In genomic region chr6:83633149-83633548, GRCh38 we compare ENCODE assay signal across 31 cellular contexts.
DNase-seq lines count a peak whose midpoint lies in the region; ATAC-seq, FAIRE-seq and TF ChIP-seq lines count a peak whose summit lies in the region.
"Had no signal": no experiment of that assay in that cellular context is flagged by ENCODE, and none has a peak within 500 bp of the region (broad histone marks: within the 10 kb centered on the region; RNA-seq: fewer than 3 reads in every experiment).

No MANE protein-coding gene starts in this region.

- in situ Hi-C loops in K562 (cut with MboI) = no loop called here

- no peaks in the 10 kb centered on the region for H3K9me1 ChIP-seq in K562 (ENCODE audit: control insufficient read depth, insufficient read depth, low read length)

- H3F3A ChIP-seq in MM.1S (ENCODE audit: insufficient read depth, low read length) = no peaks in the 10 kb centered on the region

- peaks cover 0 to 11% (median 2%) of the 10 kb centered on the region in 9 donors for H3K9me3 Mint-ChIP-seq in naive thymus-derived CD8-positive, alpha-beta T cell
- H3K9me3 Mint-ChIP-seq: activated naive CD8-positive, alpha-beta T cell treated with anti-CD3 and anti-CD28 coated beads, Interleukin-2, amount 50 U/mL, for 24 hours; neural progenitor cell had no signal

- TF ChIP-seq RAD21 in K562 (CRISPR knock-in tag; conservative IDR thresholded peaks at IDR 0.05 in 1 of 2, IDR thresholded peaks at IDR 0.05 in 1 of 2) = no peak

- no TSS peak for BruUV-seq in K562 (replicated peaks; lab: Mats Ljungman, UMichigan)

- ATAC-seq in GM19463 (IDR thresholded peaks at IDR 0.05; ENCODE audit: unreplicated experiment) (peak; percentile 44), K562 (no peak), GM21381 (IDR thresholded peaks at IDR 0.05; ENCODE audit: unreplicated experiment) (no peak), HG03175 (IDR thresholded peaks at IDR 0.05; ENCODE audit: unreplicated experiment) (no peak)
- no peak for ATAC-seq in naive thymus-derived CD8-positive, alpha-beta T cell
- ATAC-seq: activated naive CD8-positive, alpha-beta T cell treated with anti-CD3 and anti-CD28 coated beads, Interleukin-2, amount 50 U/mL, for 24 hours; activated T-cell treated with anti-CD3 and anti-CD28 coated beads, Interleukin-2, amount 50 U/mL, for 72 hours had no signal

- H3K4me3 ChIP-seq in MM.1S (ENCODE audit: low read length) (no peak overlapping the region), K562 (no peak overlapping the region)
- H3K4me3 ChIP-seq: neural progenitor cell, smooth muscle cell, upper lobe of left lung had no signal

- 0% methylated on average over 2 of the region's 2 CpGs for WGBS in K562 (ENCODE audit: insufficient coverage, low coverage, missing lambda C conversion rate)

- intact Hi-C loops in K562 (cut with micrococcal nuclease) = no loop called here

- H2AFZ ChIP-seq in MM.1S (ENCODE audit: low read length) (no peak overlapping the region), K562 (ENCODE audit: low read depth, low read length) (no peak overlapping the region)
- H2AFZ ChIP-seq: neural progenitor cell, parathyroid adenoma had no signal

- TF ChIP-seq EP300 in K562 (IDR thresholded peaks at IDR 0.05; ENCODE audit: low read length) = no peak

- no peaks in the 10 kb centered on the region for H3K9me2 ChIP-seq in MM.1S (replicated peaks; ENCODE audit: insufficient read depth, low read length)

- no peak for FAIRE-seq in K562 (lab: Jason Lieb, UNC)
- FAIRE-seq: H54 had no signal

- H3K27ac ChIP-seq in MM.1S (ENCODE audit: low read length) = no peak overlapping the region
- no peak overlapping the region for H3K27ac ChIP-seq in K562 (ENCODE audit: extremely low read depth, low read depth, low read length)
- H3K27ac ChIP-seq: HL-60, neural progenitor cell, parathyroid adenoma, upper lobe of left lung had no signal

- no peaks in the 10 kb centered on the region for H3K36me3 Mint-ChIP-seq in naive thymus-derived CD8-positive, alpha-beta T cell
- H3K36me3 Mint-ChIP-seq: activated CD4-positive, alpha-beta memory T cell treated with anti-CD3 and anti-CD28 coated beads for 36 hours; neural progenitor cell had no signal

- no peak for TF ChIP-seq POLR2A in K562 (conservative IDR thresholded peaks at IDR 0.05)

- H3K27ac Mint-ChIP-seq in naive thymus-derived CD8-positive, alpha-beta T cell = no peak overlapping the region
- H3K27ac Mint-ChIP-seq: activated CD4-positive, alpha-beta memory T cell treated with anti-CD3 and anti-CD28 coated beads for 36 hours; activated naive CD8-positive, alpha-beta T cell treated with anti-CD3 and anti-CD28 coated beads, Interleukin-2, amount 50 U/mL, for 24 hours; activated T-cell treated with anti-CD3 and anti-CD28 coated beads, Interleukin-2, amount 50 U/mL, for 72 hours; neural progenitor cell had no signal

- H3K4me3 Mint-ChIP-seq in naive thymus-derived CD8-positive, alpha-beta T cell = no peak overlapping the region
- H3K4me3 Mint-ChIP-seq: activated CD4-positive, alpha-beta memory T cell treated with anti-CD3 and anti-CD28 coated beads for 36 hours; activated naive CD8-positive, alpha-beta T cell treated with anti-CD3 and anti-CD28 coated beads, Interleukin-2, amount 50 U/mL, for 24 hours; activated T-cell treated with anti-CD3 and anti-CD28 coated beads, Interleukin-2, amount 50 U/mL, for 72 hours; neural progenitor cell had no signal

- H3K27me3 Mint-ChIP-seq in naive thymus-derived CD8-positive, alpha-beta T cell = peaks cover 0 to 12% (median 5%) of the 10 kb centered on the region in 5 donors
- H3K27me3 Mint-ChIP-seq: activated CD4-positive, alpha-beta memory T cell treated with anti-CD3 and anti-CD28 coated beads for 36 hours had no signal

- no peaks in the 10 kb centered on the region for H3K4me1 Mint-ChIP-seq in naive thymus-derived CD8-positive, alpha-beta T cell
- H3K4me1 Mint-ChIP-seq: activated naive CD8-positive, alpha-beta T cell treated with anti-CD3 and anti-CD28 coated beads, Interleukin-2, amount 50 U/mL, for 24 hours; neural progenitor cell had no signal

- H4K20me1 ChIP-seq in MM.1S (ENCODE audit: insufficient read depth, low read length) (no peaks in the 10 kb centered on the region), K562 (replicated peaks; ENCODE audit: control insufficient read depth, insufficient read depth, low read length) (no peaks in the 10 kb centered on the region)

- H3K79me2 ChIP-seq in MM.1S (ENCODE audit: low read length) (no peaks in the 10 kb centered on the region), K562 (ENCODE audit: control insufficient read depth, insufficient read depth, low read length) (no peaks in the 10 kb centered on the region)
- H3K79me2 ChIP-seq: parathyroid adenoma had no signal

- no peaks in the 10 kb centered on the region for H3K36me3 ChIP-seq in MM.1S (replicated peaks; ENCODE audit: insufficient read depth, low read length)
- H3K36me3 ChIP-seq in K562 (ENCODE audit: control insufficient read depth, insufficient read depth, low read length) = no peaks in the 10 kb centered on the region
- H3K36me3 ChIP-seq: neural progenitor cell, upper lobe of left lung had no signal

- no peaks in the 10 kb centered on the region for H3K27me3 ChIP-seq in MM.1S (replicated peaks; ENCODE audit: insufficient read depth, low read length)
- no peaks in the 10 kb centered on the region for H3K27me3 ChIP-seq in K562 (ENCODE audit: control insufficient read depth in 2 of 2, insufficient read depth in 2 of 2, low read length in 2 of 2)
- H3K27me3 ChIP-seq: BE2C, neural progenitor cell, upper lobe of left lung had no signal

- CTCF ChIA-PET in K562 (lab: Yijun Ruan, JAX; ENCODE audit: low intra/inter-chr PET ratio) = no interaction called here

- POLR2A ChIA-PET in K562 (lab: Yijun Ruan, JAX) = no interaction called here
- POLR2A ChIA-PET in naive thymus-derived CD8-positive, alpha-beta T cell (lab: Charles Lee) = no interaction called here

- H3K4me2 ChIP-seq in MM.1S (ENCODE audit: low read depth, low read length) (no peak overlapping the region), K562 (ENCODE audit: insufficient read depth, low read length) (no peak overlapping the region)
- H3K4me2 ChIP-seq: neural progenitor cell, smooth muscle cell had no signal

- H3K9me3 ChIP-seq in MM.1S (replicated peaks; ENCODE audit: insufficient read depth, low read length) (no peaks in the 10 kb centered on the region), K562 (replicated peaks; ENCODE audit: control insufficient read depth, insufficient read depth, low read depth, low read length) (no peaks in the 10 kb centered on the region)
- H3K9me3 ChIP-seq: BE2C, upper lobe of left lung had no signal

- H3K9ac ChIP-seq in MM.1S (ENCODE audit: low read length) (no peak overlapping the region), K562 (ENCODE audit: insufficient read depth in 1 of 2, low read depth in 2 of 2, low read length in 2 of 2) (no peak overlapping the region)
- H3K9ac ChIP-seq: neural progenitor cell, parathyroid adenoma had no signal

- TF ChIP-seq CTCF in MM.1S (IDR thresholded peaks at IDR 0.05; ENCODE audit: low read length) (no peak), K562 (IDR thresholded peaks at IDR 0.05 in 2 of 3, conservative IDR thresholded peaks at IDR 0.05 in 1 of 3; ENCODE audit: insufficient read depth in 2 of 3, low read depth in 1 of 3, low read length in 3 of 3) (no peak)

- DNase-seq in ELF-1 (ENCODE audit: low read depth, low spot score) (peak; percentile 27), MM.1S (peak; percentile 55), K562 (ENCODE audit: extremely low read depth in 1 of 4, low spot score in 3 of 4) (no peak), SW480 (ENCODE audit: low spot score) (no peak)
- DNase-seq in naive thymus-derived CD8-positive, alpha-beta T cell = no peak
- DNase-seq: ACHN; activated CD4-positive, alpha-beta memory T cell treated with anti-CD3 and anti-CD28 coated beads for 36 hours; activated CD4-positive, CD25-positive, alpha-beta regulatory T cell treated with anti-CD3 and anti-CD28 coated beads, Interleukin-2, amount 50 U/mL, for 72 hours; activated naive CD4-positive, alpha-beta T cell; activated naive CD8-positive, alpha-beta T cell treated with anti-CD3 and anti-CD28 coated beads, Interleukin-2, amount 50 U/mL, for 24 hours; activated T-cell treated with anti-CD3 and anti-CD28 coated beads, Interleukin-2, amount 50 U/mL, for 72 hours; BE2C; cortex of kidney; effector memory CD4-positive, alpha-beta T cell; NCI-H1105 treated with DMSO at 0.1 percent for 48 hours; NCI-H2029; NCI-H446; NK-92 treated with Interleukin-12 subunit alpha and Interleukin-12 subunit beta, amount 100 ng/mL, for 24 hours; retina; Right ventricle myocardium superior; stimulated activated naive CD4-positive, alpha-beta T cell; T-helper 2 cell; upper lobe of left lung had no signal

- H3K4me1 ChIP-seq in MM.1S (ENCODE audit: low read length) (no peaks in the 10 kb centered on the region), K562 (replicated peaks in 1 of 2; ENCODE audit: control insufficient read depth in 2 of 2, insufficient read depth in 2 of 2, low read length in 2 of 2) (no peaks in the 10 kb centered on the region)
- H3K4me1 ChIP-seq: neural progenitor cell, parathyroid adenoma, upper lobe of left lung had no signal

TF ChIP-seq in K562, 482 proteins besides CTCF, POLR2A, EP300 and RAD21 (continues in another document):
- TF ChIP-seq NFIC (IDR thresholded peaks at IDR 0.05) (peak; percentile 67), HMGN3 (IDR thresholded peaks at IDR 0.05; ENCODE audit: borderline replicate concordance, extremely low read depth, insufficient read length, low read depth, low read length) (no peak), RBFOX2 (IDR thresholded peaks at IDR 0.05; ENCODE audit: low read depth, low read length) (no peak), ZNF586 (CRISPR knock-in tag; conservative IDR thresholded peaks at IDR 0.05) (no peak), CREBBP (IDR thresholded peaks at IDR 0.05; ENCODE audit: low read depth, low read length) (no peak), ZNF316 (IDR thresholded peaks at IDR 0.05) (no peak), SIRT6 (IDR thresholded peaks at IDR 0.05; ENCODE audit: low read depth, low read length) (no peak)

Comparison
In these comparisons a context has a peak if more than half of its experiments do, and no peak if none do; other contexts are left out.
1. DNase-seq: peak in ELF-1 (single experiment) and MM.1S (single experiment); none in K562 (0 of 4), naive thymus-derived CD8-positive, alpha-beta T cell (0 of 10) and SW480 (single experiment).